In genomic region chr15:58865420-58865880, GRCh38 we compare ENCODE assay signal across 10 cellular contexts.
A peak's percentile ranks its signal among the peaks of the same experiment; 100 is the strongest.
DNase-seq lines count a peak whose midpoint lies in the region; ATAC-seq and TF ChIP-seq lines count a peak whose summit lies in the region.
"Had no signal": no experiment of that assay in that cellular context is flagged by ENCODE, and none has a peak within 500 bp of the region (broad histone marks: within the 10 kb centered on the region; RNA-seq: fewer than 3 reads in every experiment).

No MANE protein-coding gene starts in this region.

- H2AFZ ChIP-seq in smooth muscle cell (ENCODE audit: low read depth), result no peak overlapping the region

- no peak overlapping the region for H3K4me3 Mint-ChIP-seq in MCF 10A (ENCODE audit: unreplicated experiment)
- H3K4me3 Mint-ChIP-seq: nephron had no signal

- H3K9me3 ChIP-seq in breast epithelium (no peaks in the 10 kb centered on the region), muscle layer of colon (ENCODE audit: low read length) (no peaks in the 10 kb centered on the region), smooth muscle cell (replicated peaks; ENCODE audit: low read depth) (no peaks in the 10 kb centered on the region)

- H3K9ac ChIP-seq in muscle layer of colon (ENCODE audit: low read length), result no peak overlapping the region
- H3K9ac ChIP-seq in smooth muscle cell (ENCODE audit: low read depth), result no peak overlapping the region

- H3K27me3 ChIP-seq in breast epithelium (no peaks in the 10 kb centered on the region), muscle layer of colon (ENCODE audit: control insufficient read depth in 1 of 2, insufficient read depth in 2 of 2, low read length in 2 of 2) (no peaks in the 10 kb centered on the region), smooth muscle cell (ENCODE audit: low read depth) (no peaks in the 10 kb centered on the region)

- no peak overlapping the region for H3K27ac Mint-ChIP-seq in MCF 10A (ENCODE audit: low read depth, unreplicated experiment)
- H3K27ac Mint-ChIP-seq: nephron had no signal

- intact Hi-C loops in breast epithelium (cut with DNase I; ENCODE audit: low total_unique reads) (no loop called here), MCF 10A (cut with micrococcal nuclease) (loop anchor here (10.0 kb wide), 1 partner anchor 91 kb away; the partner anchor contains the start of gene MINDY2)

- no peaks in the 10 kb centered on the region for H3K4me1 ChIP-seq in breast epithelium
- H3K4me1 ChIP-seq in muscle layer of colon (ENCODE audit: insufficient read depth, low read length), result no peaks in the 10 kb centered on the region
- no peaks in the 10 kb centered on the region for H3K4me1 ChIP-seq in smooth muscle cell (ENCODE audit: low read depth)

- H3K27ac ChIP-seq in breast epithelium (peak overlapping the region in 1 of 2 donors; percentile 40), muscle layer of colon (ENCODE audit: low read depth, low read length) (no peak overlapping the region), smooth muscle cell (ENCODE audit: low read depth) (no peak overlapping the region)
- H3K27ac ChIP-seq: C4-2B had no signal

- POLR2A ChIA-PET in MCF 10A (lab: Yijun Ruan, JAX), result interaction anchor here (1.7 kb wide), 1 partner anchor 116 kb away, joined by 5 read pairs; the partner anchor contains the start of gene ADAM10

- no peaks in the 10 kb centered on the region for H3K27me3 Mint-ChIP-seq in MCF 10A (ENCODE audit: insufficient read depth, unreplicated experiment)

- H3K36me3 Mint-ChIP-seq in MCF 10A (ENCODE audit: insufficient read depth, unreplicated experiment), result peaks cover 5% of the 10 kb centered on the region

- TF ChIP-seq CTCF in breast epithelium (IDR thresholded peaks at IDR 0.05) (no peak), MCF 10A (IDR thresholded peaks at IDR 0.05; ENCODE audit: unreplicated experiment) (no peak), smooth muscle cell (IDR thresholded peaks at IDR 0.05; ENCODE audit: borderline replicate concordance, insufficient read depth, poor library complexity, severe bottlenecking) (no peak)

- DNase-seq in breast epithelium (ENCODE audit: low spot score in 2 of 2) (no peak), MCF 10A (ENCODE audit: unreplicated experiment) (no peak), smooth muscle cell (lab: John Stamatoyannopoulos, UW; ENCODE audit: unreplicated experiment) (no peak), NOMO-1 treated with dmso at 0.1 percent for 144 hours (lab: John Stamatoyannopoulos, UW; ENCODE audit: unreplicated experiment) (no peak), NCI-H2196 treated with DMSO at 0.1 percent for 48 hours (lab: John Stamatoyannopoulos, UW; ENCODE audit: unreplicated experiment) (no peak)

- no peaks in the 10 kb centered on the region for H3K9me3 Mint-ChIP-seq in MCF 10A (ENCODE audit: unreplicated experiment)

- TF ChIP-seq POLR2A in breast epithelium (IDR thresholded peaks at IDR 0.05), result no peak

- no peak overlapping the region for H3K4me2 ChIP-seq in smooth muscle cell

- BruUV-seq in MCF 10A (replicated peaks; lab: Mats Ljungman, UMichigan), result no TSS peak

- no peaks in the 10 kb centered on the region for H3F3A ChIP-seq in smooth muscle cell (ENCODE audit: low read depth)

- H4K20me1 ChIP-seq in smooth muscle cell (ENCODE audit: low read depth), result no peaks in the 10 kb centered on the region

- WGBS in smooth muscle cell (ENCODE audit: low lambda C conversion rate), result 85% methylated on average over 15 of the region's 15 CpGs

- H3K4me3 ChIP-seq in breast epithelium (peak overlapping the region; percentile 38 to 65 (median 41)), muscle layer of colon (ENCODE audit: low read depth in 1 of 2, low read length in 2 of 2) (peak overlapping the region; percentile 20 to 41), smooth muscle cell (no peak overlapping the region)

- peaks cover 6% of the 10 kb centered on the region for H3K4me1 Mint-ChIP-seq in MCF 10A (ENCODE audit: insufficient read depth, unreplicated experiment)
- H3K4me1 Mint-ChIP-seq: nephron had no signal

- CTCF ChIA-PET in MCF 10A (lab: Yijun Ruan, JAX), result interaction anchor here (0.6 to 0.9 kb wide), 3 partner anchors 47 to 638 kb away, joined by 3 to 4 read pairs (median 3); no protein-coding TSS in a partner anchor

- H3K36me3 ChIP-seq in breast epithelium (no peaks in the 10 kb centered on the region), muscle layer of colon (ENCODE audit: insufficient read depth, low read length) (no peaks in the 10 kb centered on the region), smooth muscle cell (ENCODE audit: low read depth) (no peaks in the 10 kb centered on the region)

- H3K79me2 ChIP-seq in smooth muscle cell (ENCODE audit: low read depth), result no peaks in the 10 kb centered on the region

- ATAC-seq in esophagus mucosa, result peak; percentile 4
- no peak for ATAC-seq in HG03280 (IDR thresholded peaks at IDR 0.05; ENCODE audit: unreplicated experiment)
